ENCODE assay signal across 14 cellular contexts in the genomic region with DNA sequence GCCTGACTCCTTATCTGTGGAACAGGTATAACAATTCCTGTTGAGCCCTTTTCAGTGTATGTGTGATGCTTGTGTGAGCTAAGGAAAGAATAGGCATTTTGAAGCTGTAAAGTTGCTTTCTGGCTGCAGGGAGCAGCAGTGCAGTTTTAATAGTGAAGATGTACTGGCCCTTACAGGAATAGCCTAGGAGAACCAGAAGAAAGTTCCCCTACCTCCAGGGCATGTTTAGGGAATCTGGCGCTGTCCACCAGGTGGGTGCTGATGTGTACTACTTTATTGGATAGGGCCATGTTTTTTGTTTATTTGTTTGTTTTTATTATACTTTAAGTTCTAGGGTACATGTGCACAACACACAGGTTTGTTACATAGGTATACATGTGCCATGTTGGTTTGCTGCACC. TPM values are rescaled to one million over a fixed set of nuclear protein-coding genes. Genes with fewer than 3 reads are reported as not detected.
DNase-seq lines count a peak whose midpoint lies in the region; ATAC-seq and TF ChIP-seq lines count a peak whose summit lies in the region.
"Had no signal": no experiment of that assay in that cellular context is flagged by ENCODE, and none has a peak within 500 bp of the region (broad histone marks: within the 10 kb centered on the region; RNA-seq: fewer than 3 reads in every experiment).

No MANE protein-coding gene starts in this region.

- no peak overlapping the region for H3K4me3 ChIP-seq in epithelial cell of esophagus (ENCODE audit: low read length)
- H3K4me3 ChIP-seq in retinal pigment epithelial cell (ENCODE audit: low read length): no peak overlapping the region
- H3K4me3 ChIP-seq in heart right ventricle: no peak overlapping the region
- no peak overlapping the region for H3K4me3 ChIP-seq in effector memory CD4-positive, alpha-beta T cell (ENCODE audit: insufficient read depth, low read depth, low read length, poor library complexity, severe bottlenecking)
- H3K4me3 ChIP-seq: tibial nerve had no signal

- peaks cover 15% of the 10 kb centered on the region for H3K36me3 Mint-ChIP-seq in activated CD4-positive, alpha-beta T cell treated with anti-CD3 and anti-CD28 coated beads, Interleukin-2, amount 10 ng/mL, durations not matched to agents 24 days and 14 days (ENCODE audit: low read depth)
- H3K36me3 Mint-ChIP-seq in activated CD4-positive, alpha-beta T cell treated with anti-CD3 and anti-CD28 coated beads for 36 hours (ENCODE audit: low read depth): peaks cover 4% of the 10 kb centered on the region

- H3K27ac Mint-ChIP-seq in activated CD4-positive, alpha-beta T cell treated with anti-CD3 and anti-CD28 coated beads, Interleukin-2, amount 10 ng/mL, durations not matched to agents 24 days and 14 days: peak overlapping the region; percentile 91
- no peak overlapping the region for H3K27ac Mint-ChIP-seq in activated CD4-positive, alpha-beta T cell treated with anti-CD3 and anti-CD28 coated beads for 36 hours
- H3K27ac Mint-ChIP-seq: T-helper 2 cell treated with Interferon-gamma antibody and Interleukin-4, amounts not matched to agents 5 μg/mL and 100 μg/mL, for 36 hours had no signal

- no peak for ATAC-seq in activated CD4-positive, alpha-beta T cell treated with anti-CD3 and anti-CD28 coated beads for 36 hours
- ATAC-seq in HG02973 (IDR thresholded peaks at IDR 0.05; ENCODE audit: unreplicated experiment) (no peak), heart right ventricle (no peak)

- H3K4me1 ChIP-seq in heart right ventricle: peaks cover 0 to 26% (median 0%) of the 10 kb centered on the region in 9 donors
- H3K4me1 ChIP-seq in effector memory CD4-positive, alpha-beta T cell (ENCODE audit: control insufficient read depth, insufficient read depth, low read length, poor library complexity, severe bottlenecking): no peaks in the 10 kb centered on the region

- CTCF ChIA-PET in activated CD4-positive, alpha-beta T cell treated with anti-CD3 and anti-CD28 coated beads for 36 hours (lab: Charles Lee): no interaction called here

- POLR2A ChIA-PET in activated CD4-positive, alpha-beta T cell treated with anti-CD3 and anti-CD28 coated beads for 36 hours (lab: Charles Lee): no interaction called here

- peaks cover 58% of the 10 kb centered on the region for H3K4me1 Mint-ChIP-seq in activated CD4-positive, alpha-beta T cell treated with anti-CD3 and anti-CD28 coated beads, Interleukin-2, amount 10 ng/mL, durations not matched to agents 24 days and 14 days
- H3K4me1 Mint-ChIP-seq in activated CD4-positive, alpha-beta T cell treated with anti-CD3 and anti-CD28 coated beads for 36 hours: peaks cover 80% of the 10 kb centered on the region

- no peaks in the 10 kb centered on the region for H3K36me3 ChIP-seq in heart right ventricle
- no peaks in the 10 kb centered on the region for H3K36me3 ChIP-seq in effector memory CD4-positive, alpha-beta T cell (ENCODE audit: control insufficient read depth, insufficient read depth, low read length)
- H3K36me3 ChIP-seq: tibial nerve had no signal

- intact Hi-C loops in activated CD4-positive, alpha-beta T cell treated with anti-CD3 and anti-CD28 coated beads, Interleukin-2, amount 10 ng/mL, durations not matched to agents 24 days and 14 days (cut with micrococcal nuclease): loop anchor here (5.0 kb wide), 2 partner anchors 1137 to 1603 kb away; a partner anchor contains a TSS
- intact Hi-C loops in activated CD4-positive, alpha-beta T cell treated with anti-CD3 and anti-CD28 coated beads for 36 hours (cut with DNase I, micrococcal nuclease): loop anchor here in 1 of 2 experiments (5.0 kb wide), 1 partner anchor 82 kb away; no protein-coding TSS in a partner anchor
- intact Hi-C loops in heart right ventricle (cut with DNase I): loop anchor here in 1 of 10 donors (5.0 kb wide), 1 partner anchor 33 kb away; no protein-coding TSS in a partner anchor

- peaks cover 5% of the 10 kb centered on the region for H3K9me3 Mint-ChIP-seq in activated CD4-positive, alpha-beta T cell treated with anti-CD3 and anti-CD28 coated beads, Interleukin-2, amount 10 ng/mL, durations not matched to agents 24 days and 14 days
- no peaks in the 10 kb centered on the region for H3K9me3 Mint-ChIP-seq in activated CD4-positive, alpha-beta T cell treated with anti-CD3 and anti-CD28 coated beads for 36 hours (ENCODE audit: low read depth)
- H3K9me3 Mint-ChIP-seq: T-helper 2 cell treated with Interferon-gamma antibody and Interleukin-4, amounts not matched to agents 5 μg/mL and 100 μg/mL, for 36 hours had no signal

- no peaks in the 10 kb centered on the region for H3K9me3 ChIP-seq in heart right ventricle
- no peaks in the 10 kb centered on the region for H3K9me3 ChIP-seq in effector memory CD4-positive, alpha-beta T cell (ENCODE audit: control insufficient read depth, low read length)
- H3K9me3 ChIP-seq: tibial nerve had no signal

- no peak overlapping the region for H3K4me3 Mint-ChIP-seq in activated CD4-positive, alpha-beta T cell treated with anti-CD3 and anti-CD28 coated beads, Interleukin-2, amount 10 ng/mL, durations not matched to agents 24 days and 14 days
- no peak overlapping the region for H3K4me3 Mint-ChIP-seq in activated CD4-positive, alpha-beta T cell treated with anti-CD3 and anti-CD28 coated beads for 36 hours
- H3K4me3 Mint-ChIP-seq: T-helper 2 cell treated with Interferon-gamma antibody and Interleukin-4, amounts not matched to agents 5 μg/mL and 100 μg/mL, for 36 hours had no signal

- DNase-seq in activated CD4-positive, alpha-beta T cell treated with anti-CD3 and anti-CD28 coated beads, Interleukin-2, amount 10 ng/mL, durations not matched to agents 24 days and 14 days: no peak
- DNase-seq in activated CD4-positive, alpha-beta T cell treated with anti-CD3 and anti-CD28 coated beads for 36 hours: no peak
- DNase-seq in NCI-H226 (peak; percentile 32), epithelial cell of esophagus (ENCODE audit: low read depth) (peak; percentile 38), retinal pigment epithelial cell (ENCODE audit: low read depth) (no peak), heart right ventricle (no peak)
- no peak for DNase-seq in effector memory CD4-positive, alpha-beta T cell
- DNase-seq: activated T-cell treated with anti-CD3 and anti-CD28 coated beads, Interleukin-2, amount 50 U/mL, for 1 hour; KBM-7; NCI-H82; stimulated activated CD4-positive, alpha-beta T cell treated with anti-CD3 and anti-CD28 coated beads, Interleukin-4, amount 100 ng/mL, for 1 hour had no signal

- TF ChIP-seq CTCF in epithelial cell of esophagus (IDR thresholded peaks at IDR 0.05; ENCODE audit: insufficient read depth, low read depth, low read length, missing control alignments): no peak
- peak; percentile 4 for TF ChIP-seq CTCF in retinal pigment epithelial cell (conservative IDR thresholded peaks at IDR 0.05; ENCODE audit: low read depth, low read length)
- no peak for TF ChIP-seq CTCF in heart right ventricle (IDR thresholded peaks at IDR 0.05)

- no peaks in the 10 kb centered on the region for H3K27me3 ChIP-seq in heart right ventricle
- no peaks in the 10 kb centered on the region for H3K27me3 ChIP-seq in effector memory CD4-positive, alpha-beta T cell (replicated peaks; ENCODE audit: control insufficient read depth, insufficient read depth, low read length, poor library complexity, severe bottlenecking)
- H3K27me3 ChIP-seq: tibial nerve had no signal

- H3K27ac ChIP-seq in heart right ventricle: no peak overlapping the region
- no peak overlapping the region for H3K27ac ChIP-seq in effector memory CD4-positive, alpha-beta T cell (ENCODE audit: insufficient read depth, low read length, poor library complexity, severe bottlenecking)
- H3K27ac ChIP-seq: tibial nerve had no signal

- H3K27me3 Mint-ChIP-seq in activated CD4-positive, alpha-beta T cell treated with anti-CD3 and anti-CD28 coated beads, Interleukin-2, amount 10 ng/mL, durations not matched to agents 24 days and 14 days: no peaks in the 10 kb centered on the region
- H3K27me3 Mint-ChIP-seq in activated CD4-positive, alpha-beta T cell treated with anti-CD3 and anti-CD28 coated beads for 36 hours: no peaks in the 10 kb centered on the region

- 83 to 90% methylated on average over 1 of the region's 1 CpG for WGBS in heart right ventricle, 2 donors

RNA-seq across cellular contexts. Expression of a gene that starts 11.5 kb away (rescaled TPM):
- 22.2 and 22.4 TPM in 2 replicates for total RNA-seq in activated CD4-positive, alpha-beta T cell treated with anti-CD3 and anti-CD28 coated beads, Interleukin-2, amount 10 ng/mL, durations not matched to agents 24 days and 14 days
- 10 to 100 TPM; 18.6 to 20.2 TPM for total RNA-seq in activated CD4-positive, alpha-beta T cell treated with anti-CD3 and anti-CD28 coated beads for 36 hours
- 10 to 100 TPM in 5 of 10 donors, 1 to 10 TPM in 5; 2.9 to 19.9 (median 7.9) TPM for total RNA-seq in heart right ventricle
- polyA plus RNA-seq in heart right ventricle: 10 to 100 TPM in 1 of 2 donors, 1 to 10 TPM in 1; 9.8 to 14.7 TPM

Comparison
In these comparisons a context has a peak if more than half of its experiments do, and no peak if none do; other contexts are left out.
1. DNase-seq: peak in NCI-H226 (single experiment) and epithelial cell of esophagus (single experiment); none in activated CD4-positive, alpha-beta T cell treated with anti-CD3 and anti-CD28 coated beads, Interleukin-2, amount 10 ng/mL, durations not matched to agents 24 days and 14 days (single experiment), activated CD4-positive, alpha-beta T cell treated with anti-CD3 and anti-CD28 coated beads for 36 hours (single experiment), retinal pigment epithelial cell (single experiment), heart right ventricle (0 of 2) and effector memory CD4-positive, alpha-beta T cell (0 of 3).